ENCODE assay signal across 8 cellular contexts in the genomic region with DNA sequence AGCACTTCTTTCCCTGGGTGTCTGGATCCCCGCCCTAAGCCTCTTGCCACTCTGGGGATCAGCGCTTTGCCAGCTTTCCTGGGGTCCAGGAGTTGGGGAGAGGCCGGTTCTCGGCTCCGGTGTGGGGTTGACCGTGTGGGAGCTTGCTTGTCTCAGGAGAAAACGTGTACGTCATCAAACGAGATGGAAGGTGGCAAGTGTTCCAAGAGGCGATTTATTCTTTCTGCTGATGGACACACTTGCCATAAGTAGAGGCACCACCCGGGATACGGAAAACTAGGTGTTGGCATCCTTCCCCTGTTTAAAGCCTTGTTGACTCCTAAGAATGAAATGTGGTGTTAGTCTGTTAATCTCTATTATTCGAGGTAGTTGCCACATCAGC. TPM values are rescaled to one million over a fixed set of nuclear protein-coding genes. Genes with fewer than 3 reads are reported as not detected.
DNase-seq lines count a peak whose midpoint lies in the region; ATAC-seq, FAIRE-seq and TF ChIP-seq lines count a peak whose summit lies in the region.

No MANE protein-coding gene starts in this region.

- peak overlapping the region; percentile 97 for H3K4me3 ChIP-seq in ACC112 (ENCODE audit: low read depth, low read length)
- H3K4me3 ChIP-seq in RWPE2 (ENCODE audit: severe bottlenecking) = peak overlapping the region; percentile 85
- H3K4me3 ChIP-seq in prostate gland = peak overlapping the region; percentile 75 to 90

- H3K27me3 ChIP-seq in ACC112 (ENCODE audit: insufficient read depth, low read length) (no peaks in the 10 kb centered on the region), RWPE2 (ENCODE audit: insufficient read depth, poor library complexity, severe bottlenecking) (no peaks in the 10 kb centered on the region), prostate gland (replicated peaks; ENCODE audit: insufficient read depth) (no peaks in the 10 kb centered on the region)

- H3K9me3 ChIP-seq in RWPE2 (ENCODE audit: severe bottlenecking) (no peaks in the 10 kb centered on the region), prostate gland (no peaks in the 10 kb centered on the region)

- H3K27ac ChIP-seq in ACC112 (ENCODE audit: low read depth, low read length) (peak overlapping the region; percentile 95), RWPE2 (ENCODE audit: poor library complexity, severe bottlenecking) (peak overlapping the region; percentile 87), prostate gland (peak overlapping the region; percentile 78 to 95)

- H3K36me3 ChIP-seq in ACC112 (ENCODE audit: insufficient read depth, low read length) (peaks cover 36% of the 10 kb centered on the region), RWPE2 (ENCODE audit: low read depth) (peaks cover 59% of the 10 kb centered on the region), prostate gland (peaks cover 9 to 12% of the 10 kb centered on the region in 2 donors)

- TF ChIP-seq CTCF in RWPE2 (IDR thresholded peaks at IDR 0.05; ENCODE audit: poor library complexity, severe bottlenecking) = no peak
- no peak for TF ChIP-seq CTCF in prostate gland (IDR thresholded peaks at IDR 0.05)

- intact Hi-C loops in prostate gland (cut with DNase I) = loop anchor here (10.0 kb wide), 1 partner anchor 199 kb away; the partner anchor contains the start of gene SMAD6

- DNase-seq in RWPE2 (ENCODE audit: low spot score) (no peak), prostate gland (ENCODE audit: low spot score) (no peak), NCI-H187 treated with DMSO at 0.1 percent for 48 hours (lab: John Stamatoyannopoulos, UW) (no peak), RCC 7860 (ENCODE audit: low spot score) (no peak)

- 0% methylated on average over 13 of the region's 13 CpGs for WGBS in prostate gland

- H2AFZ ChIP-seq in ACC112 (ENCODE audit: low read length, unreplicated experiment) = peak overlapping the region; percentile 84

- ATAC-seq in GM21390 (IDR thresholded peaks at IDR 0.05; ENCODE audit: unreplicated experiment) (peak; percentile 27), RWPE2 (ENCODE audit: low read depth) (peak; percentile 49), esophagus mucosa (peak; percentile 41), HG02571 (IDR thresholded peaks at IDR 0.05; ENCODE audit: unreplicated experiment) (no peak)

- peaks cover 88% of the 10 kb centered on the region for H3K79me2 ChIP-seq in ACC112 (ENCODE audit: control insufficient read depth, insufficient read depth, low read length, unreplicated experiment)

- no peak for TF ChIP-seq POLR2A in prostate gland (IDR thresholded peaks at IDR 0.05)

- FAIRE-seq in RCC 7860 (lab: Jason Lieb, UNC) = no peak

- H3K4me1 ChIP-seq in ACC112 (ENCODE audit: control insufficient read depth, insufficient read depth, low read length, unreplicated experiment) (peaks cover 29% of the 10 kb centered on the region), RWPE2 (ENCODE audit: insufficient read depth, poor library complexity, severe bottlenecking) (peaks cover 14% of the 10 kb centered on the region), prostate gland (replicated peaks) (peaks cover 4% of the 10 kb centered on the region)

RNA-seq across cellular contexts. Expression of gene ZWILCH, which starts 0.3 kb away (rescaled TPM):
- total RNA-seq in esophagus mucosa = 8.9 TPM
- total RNA-seq in prostate gland = 10 to 100 TPM in 1 of 2 donors, 1 to 10 TPM in 1; 6.1 to 11.4 TPM

RNA-seq across cellular contexts. Expression of gene RPL4, which starts 0.8 kb away (rescaled TPM):
- total RNA-seq in esophagus mucosa (2,164 TPM), prostate gland (1,000 to 10,000 TPM; 2,395 to 5,607 TPM)

RNA-seq across cellular contexts. Expression of gene SNAPC5, which starts 7.9 kb away (rescaled TPM):
- total RNA-seq in esophagus mucosa (11.4 TPM), prostate gland (10 to 100 TPM; 23.6 to 27.0 TPM)
